Comparison of ENCODE assay signal across 28 cellular contexts in genomic region chr16:10447289-10447688, GRCh38.
"Had no signal": no experiment of that assay in that cellular context is flagged by ENCODE, and none has a peak within 500 bp of the region (broad histone marks: within the 10 kb centered on the region; RNA-seq: fewer than 3 reads in every experiment).

No MANE protein-coding gene starts in this region.

- H3K4me3 ChIP-seq: coronary artery, gastrocnemius medialis, heart left ventricle, hepatocyte, lung, mucosa of descending colon, smooth muscle cell, suprapubic skin, transverse colon, vagina had no signal

- H3K27me3 Mint-ChIP-seq: memory B cell; naive B cell; natural killer cell treated with Interleukin-12 subunit alpha and Interleukin-12 subunit beta and Interleukin-15 and Interleukin-18, amount 100 ng/mL, for 72 hours; progenitor cell of endocrine pancreas; stimulated activated naive B cell treated with anti-CD40 and anti-IgM and Interleukin-4, amounts not matched to agents 10 μg/mL and 1 μg/mL and 100 μg/mL, for 72 hours; stimulated activated naive CD8-positive, alpha-beta T cell treated with anti-CD3 and anti-CD28 coated beads, Interleukin-15, Interleukin-2, amounts not matched to agents 100 ng/mL and 50 ng/mL, for 24 hours had no signal

- H3K4me1 Mint-ChIP-seq: memory B cell; mesothelial cell of epicardium; stimulated activated naive B cell treated with anti-CD40 and anti-IgM and Interleukin-4, amounts not matched to agents 10 μg/mL and 1 μg/mL and 100 μg/mL, for 72 hours had no signal

- H3K36me3 ChIP-seq: gastrocnemius medialis had no signal

- ATAC-seq: gastrocnemius medialis; heart left ventricle; left lobe of liver; mucosa of descending colon; natural killer cell treated with Interleukin-12 subunit alpha and Interleukin-12 subunit beta and Interleukin-15 and Interleukin-18, amount 100 ng/mL, for 72 hours; sciatic nerve; stimulated activated naive B cell treated with anti-CD40 and anti-IgM and Interleukin-4, amounts not matched to agents 10 μg/mL and 1 μg/mL and 100 μg/mL, for 72 hours had no signal

- H3K4me3 Mint-ChIP-seq: memory B cell; mesothelial cell of epicardium; natural killer cell treated with Interleukin-12 subunit alpha and Interleukin-12 subunit beta and Interleukin-15 and Interleukin-18, amount 100 ng/mL, for 72 hours; neural crest cell; stimulated activated naive B cell treated with anti-CD40 and anti-IgM and Interleukin-4, amounts not matched to agents 10 μg/mL and 1 μg/mL and 100 μg/mL, for 72 hours; stimulated activated naive CD8-positive, alpha-beta T cell treated with anti-CD3 and anti-CD28 coated beads, Interleukin-15, Interleukin-2, amounts not matched to agents 100 ng/mL and 50 ng/mL, for 24 hours had no signal

- H3K4me1 ChIP-seq: gastrocnemius medialis, heart left ventricle, parathyroid adenoma, suprapubic skin, transverse colon, vagina had no signal

- DNase-seq: dermis blood vessel endothelial cell; effector memory CD4-positive, alpha-beta T cell; foreskin fibroblast; gastrocnemius medialis; heart left ventricle; kidney; mucosa of descending colon; naive B cell; stimulated activated CD4-positive, alpha-beta T cell treated with anti-CD3 and anti-CD28 coated beads, Interleukin-12 subunit alpha, Interleukin-12 subunit beta, amount 100 ng/mL, for 4 hours; stimulated activated CD4-positive, alpha-beta T cell treated with anti-CD3 and anti-CD28 coated beads, Interleukin-1b, Interleukin-23, amount 100 ng/mL, for 48 hours; stimulated activated CD4-positive, alpha-beta T cell treated with anti-CD3 and anti-CD28 coated beads, Interleukin-4, amount 100 ng/mL, for 24 hours; stimulated activated naive B cell treated with anti-CD40 and anti-IgM and Interleukin-4, amounts not matched to agents 10 μg/mL and 1 μg/mL and 100 μg/mL, for 72 hours; transverse colon had no signal

- H3K27ac ChIP-seq: coronary artery, gastrocnemius medialis, heart left ventricle, hepatocyte, parathyroid adenoma, suprapubic skin, transverse colon, vagina had no signal

- H3K27me3 ChIP-seq: gastrocnemius medialis, heart left ventricle, hepatocyte, suprapubic skin, transverse colon, vagina had no signal

- H3K9ac ChIP-seq: parathyroid adenoma had no signal

- H3K27ac Mint-ChIP-seq: memory B cell; mesothelial cell of epicardium; natural killer cell treated with Interleukin-12 subunit alpha and Interleukin-12 subunit beta and Interleukin-15 and Interleukin-18, amount 100 ng/mL, for 72 hours; stimulated activated naive B cell treated with anti-CD40 and anti-IgM and Interleukin-4, amounts not matched to agents 10 μg/mL and 1 μg/mL and 100 μg/mL, for 72 hours; stimulated activated naive CD8-positive, alpha-beta T cell treated with anti-CD3 and anti-CD28 coated beads, Interleukin-15, Interleukin-2, amounts not matched to agents 100 ng/mL and 50 ng/mL, for 24 hours had no signal
